Comparison of ENCODE assay signal across 38 cellular contexts in the genomic region with DNA sequence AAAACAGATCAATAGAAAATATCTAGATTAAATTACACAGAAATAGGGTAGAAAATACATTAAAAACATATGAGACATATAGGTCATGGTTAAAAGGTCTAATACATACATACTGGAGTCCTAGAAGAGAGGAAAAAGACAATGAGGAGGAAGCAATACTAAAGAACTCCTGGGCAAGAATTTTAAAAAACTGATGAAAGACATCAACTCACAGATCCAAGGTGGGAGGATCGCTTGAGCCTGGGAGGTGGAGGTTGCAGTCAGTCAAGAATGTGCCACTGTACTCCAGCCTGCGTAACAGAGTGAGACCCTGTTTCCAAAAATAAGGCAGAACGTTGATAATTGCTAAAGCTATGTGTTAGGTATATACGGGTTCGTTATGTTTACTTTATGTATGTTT. TPM values are rescaled to one million over a fixed set of nuclear protein-coding genes. Genes with fewer than 3 reads are reported as not detected.
"Had no signal": no experiment of that assay in that cellular context is flagged by ENCODE, and none has a peak within 500 bp of the region (broad histone marks: within the 10 kb centered on the region; RNA-seq: fewer than 3 reads in every experiment).

No MANE protein-coding gene starts in this region.

- H3K4me1 ChIP-seq: adrenal gland, ascending aorta, body of pancreas, breast epithelium had no signal

- H3K4me3 ChIP-seq: adrenal gland, ascending aorta, body of pancreas, breast epithelium, cardiac muscle cell had no signal

- H3K27me3 ChIP-seq: adrenal gland, ascending aorta, body of pancreas, brain microvascular endothelial cell, breast epithelium, cardiac muscle cell had no signal

- ATAC-seq: activated naive CD4-positive, alpha-beta T cell treated with anti-CD3 and anti-CD28 coated beads, Interleukin-2, amount 50 U/mL, for 72 hours; activated naive CD8-positive, alpha-beta T cell treated with anti-CD3 and anti-CD28 coated beads, Interleukin-2, amount 50 U/mL, for 24 hours; activated T-cell treated with anti-CD3 and anti-CD28 coated beads, Interleukin-2, amount 50 U/mL, for 4 hours; activated T-cell treated with anti-CD3 and anti-CD28 coated beads, Interleukin-2, amount 50 U/mL, for 72 hours; activated T-helper 17 cell treated with anti-CD3 and anti-CD28 coated beads, Interleukin-2, amount 50 U/mL, for 72 hours; body of pancreas had no signal

- H3K36me3 ChIP-seq: adrenal gland, ascending aorta, brain microvascular endothelial cell, breast epithelium, cardiac muscle cell had no signal

- H3K9me3 ChIP-seq: body of pancreas had no signal

- DNase-seq: activated effector memory CD4-positive, alpha-beta T cell treated with anti-CD3 and anti-CD28 coated beads, Interleukin-2, amount 50 U/mL, for 16 hours; activated effector memory CD4-positive, alpha-beta T cell treated with Interleukin-2 at 50 U/mL for 16 hours; activated gamma-delta T cell; activated gamma-delta T cell treated with Interleukin-2 at 50 U/mL for 16 hours; activated naive CD4-positive, alpha-beta T cell; activated naive CD4-positive, alpha-beta T cell treated with anti-CD3 and anti-CD28 coated beads for 36 hours; activated naive CD4-positive, alpha-beta T cell treated with anti-CD3 and anti-CD28 coated beads, Interleukin-2, amount 10 ng/mL, durations not matched to agents 7 days and 5 days; activated naive CD4-positive, alpha-beta T cell treated with anti-CD3 and anti-CD28 coated beads, Interleukin-2, amount 50 U/mL, for 16 hours; activated naive CD4-positive, alpha-beta T cell treated with Interleukin-2 at 50 U/mL for 16 hours; activated naive CD8-positive, alpha-beta T cell treated with anti-CD3 and anti-CD28 coated beads for 36 hours; activated naive CD8-positive, alpha-beta T cell treated with anti-CD3 and anti-CD28 coated beads, Interleukin-2, amount 10 ng/mL, durations not matched to agents 7 days and 5 days; activated naive CD8-positive, alpha-beta T cell treated with anti-CD3 and anti-CD28 coated beads, Interleukin-2, amount 50 U/mL, for 24 hours; activated T-cell treated with anti-CD3 and anti-CD28 coated beads, Interleukin-2, amount 50 U/mL, for 4 hours; activated T-cell treated with anti-CD3 and anti-CD28 coated beads, Interleukin-2, amount 50 U/mL, for 48 hours; activated T-cell treated with anti-CD3 and anti-CD28 coated beads, Interleukin-2, amount 50 U/mL, for 72 hours; adrenal gland; amniotic stem cell; amygdala; anterior cingulate cortex; aorta; body of pancreas; brain microvascular endothelial cell; caudate nucleus; central memory CD4-positive, alpha-beta T cell; cerebellar nuclear complex had no signal

- H3K27ac ChIP-seq: adrenal gland, ascending aorta, body of pancreas, brain microvascular endothelial cell, breast epithelium, cardiac muscle cell had no signal

- FAIRE-seq: astrocyte, bronchial epithelial cell had no signal

RNA-seq across cellular contexts. Expression of gene KASH5, which starts 5.4 kb away (rescaled TPM):
- total RNA-seq: activated naive CD8-positive, alpha-beta T cell treated with anti-CD3 and anti-CD28 coated beads, Interleukin-2, amount 10 ng/mL, durations not matched to agents 7 days and 5 days; activated T-helper 1 cell treated with anti-CD3 and anti-CD28 coated beads, Interleukin-12 subunit alpha, Interleukin-12 subunit beta, Interleukin-2, Interleukin-4 antibody, amounts not matched to agents 30 ng/mL and 10 ng/mL and 1 ng/mL, durations not matched to agents 14 hours and 24 hours and 36 hours; aorta; ascending aorta; astrocyte; bronchial epithelial cell; cardiac septum; cerebellum; chondrocyte had no signal
- polyA plus RNA-seq: adrenal gland, aorta, cardiac muscle cell had no signal

RNA-seq across cellular contexts. Expression of gene DKKL1, which starts 19.0 kb away (rescaled TPM):
- total RNA-seq: activated naive CD4-positive, alpha-beta T cell treated with anti-CD3 and anti-CD28 coated beads for 36 hours; activated naive CD4-positive, alpha-beta T cell treated with anti-CD3 and anti-CD28 coated beads, Interleukin-2, amount 50 U/mL, for 72 hours; activated naive CD8-positive, alpha-beta T cell treated with anti-CD3 and anti-CD28 coated beads for 36 hours; activated naive CD8-positive, alpha-beta T cell treated with anti-CD3 and anti-CD28 coated beads, Interleukin-2, amount 10 ng/mL, durations not matched to agents 7 days and 5 days; activated T-cell treated with anti-CD3 and anti-CD28 coated beads, Interleukin-2, amount 50 U/mL, for 4 hours; activated T-cell treated with anti-CD3 and anti-CD28 coated beads, Interleukin-2, amount 50 U/mL, for 72 hours; activated T-helper 1 cell treated with anti-CD3 and anti-CD28 coated beads, Interleukin-12 subunit alpha, Interleukin-12 subunit beta, Interleukin-2, Interleukin-4 antibody, amounts not matched to agents 30 ng/mL and 10 ng/mL and 1 ng/mL, durations not matched to agents 14 hours and 24 hours and 36 hours; activated T-helper 17 cell treated with anti-CD3 and anti-CD28 coated beads, Interleukin-2, amount 50 U/mL, for 72 hours; activated T-helper 2 cell treated with anti-CD3 and anti-CD28 coated beads, Interferon-gamma antibody, Interleukin-2, Interleukin-4, amounts not matched to agents 10 μg/mL and 5 μg/mL and 100 μg/mL, durations not matched to agents 14 hours and 24 hours and 36 hours; ascending aorta; body of pancreas; bronchial epithelial cell; cardiac septum had no signal
- polyA plus RNA-seq: aorta had no signal

RNA-seq across cellular contexts. Expression of gene TEAD2, which starts 20.4 kb away (rescaled TPM):
- total RNA-seq: activated naive CD8-positive, alpha-beta T cell treated with anti-CD3 and anti-CD28 coated beads for 36 hours; activated naive CD8-positive, alpha-beta T cell treated with anti-CD3 and anti-CD28 coated beads, Interleukin-2, amount 10 ng/mL, durations not matched to agents 7 days and 5 days; activated T-cell treated with anti-CD3 and anti-CD28 coated beads, Interleukin-2, amount 50 U/mL, for 72 hours; activated T-helper 1 cell treated with anti-CD3 and anti-CD28 coated beads, Interleukin-12 subunit alpha, Interleukin-12 subunit beta, Interleukin-2, Interleukin-4 antibody, amounts not matched to agents 30 ng/mL and 10 ng/mL and 1 ng/mL, durations not matched to agents 14 hours and 24 hours and 36 hours; activated T-helper 2 cell treated with anti-CD3 and anti-CD28 coated beads, Interferon-gamma antibody, Interleukin-2, Interleukin-4, amounts not matched to agents 10 μg/mL and 5 μg/mL and 100 μg/mL, durations not matched to agents 14 hours and 24 hours and 36 hours had no signal

RNA-seq across cellular contexts. Expression of gene PTH2, which starts 40.6 kb away (rescaled TPM):
- total RNA-seq: activated naive CD4-positive, alpha-beta T cell treated with anti-CD3 and anti-CD28 coated beads for 36 hours; activated naive CD4-positive, alpha-beta T cell treated with anti-CD3 and anti-CD28 coated beads, Interleukin-2, amount 50 U/mL, for 72 hours; activated naive CD8-positive, alpha-beta T cell treated with anti-CD3 and anti-CD28 coated beads for 36 hours; activated naive CD8-positive, alpha-beta T cell treated with anti-CD3 and anti-CD28 coated beads, Interleukin-2, amount 10 ng/mL, durations not matched to agents 7 days and 5 days; activated T-cell treated with anti-CD3 and anti-CD28 coated beads, Interleukin-2, amount 50 U/mL, for 4 hours; activated T-cell treated with anti-CD3 and anti-CD28 coated beads, Interleukin-2, amount 50 U/mL, for 72 hours; activated T-helper 1 cell treated with anti-CD3 and anti-CD28 coated beads, Interleukin-12 subunit alpha, Interleukin-12 subunit beta, Interleukin-2, Interleukin-4 antibody, amounts not matched to agents 30 ng/mL and 10 ng/mL and 1 ng/mL, durations not matched to agents 14 hours and 24 hours and 36 hours; activated T-helper 17 cell treated with anti-CD3 and anti-CD28 coated beads, Interleukin-2, amount 50 U/mL, for 72 hours; activated T-helper 2 cell treated with anti-CD3 and anti-CD28 coated beads, Interferon-gamma antibody, Interleukin-2, Interleukin-4, amounts not matched to agents 10 μg/mL and 5 μg/mL and 100 μg/mL, durations not matched to agents 14 hours and 24 hours and 36 hours; adrenal gland; aorta; ascending aorta; astrocyte; body of pancreas; breast epithelium; bronchial epithelial cell; cardiac septum; cerebellum; chondrocyte had no signal
- polyA plus RNA-seq: adipose tissue, adrenal gland, aorta had no signal

RNA-seq across cellular contexts. Expression of gene GFY, which starts 42.5 kb away (rescaled TPM):
- total RNA-seq: activated naive CD4-positive, alpha-beta T cell treated with anti-CD3 and anti-CD28 coated beads for 36 hours; activated naive CD4-positive, alpha-beta T cell treated with anti-CD3 and anti-CD28 coated beads, Interleukin-2, amount 50 U/mL, for 72 hours; activated naive CD8-positive, alpha-beta T cell treated with anti-CD3 and anti-CD28 coated beads for 36 hours; activated naive CD8-positive, alpha-beta T cell treated with anti-CD3 and anti-CD28 coated beads, Interleukin-2, amount 10 ng/mL, durations not matched to agents 7 days and 5 days; activated T-cell treated with anti-CD3 and anti-CD28 coated beads, Interleukin-2, amount 50 U/mL, for 4 hours; activated T-cell treated with anti-CD3 and anti-CD28 coated beads, Interleukin-2, amount 50 U/mL, for 72 hours; activated T-helper 1 cell treated with anti-CD3 and anti-CD28 coated beads, Interleukin-12 subunit alpha, Interleukin-12 subunit beta, Interleukin-2, Interleukin-4 antibody, amounts not matched to agents 30 ng/mL and 10 ng/mL and 1 ng/mL, durations not matched to agents 14 hours and 24 hours and 36 hours; activated T-helper 17 cell treated with anti-CD3 and anti-CD28 coated beads, Interleukin-2, amount 50 U/mL, for 72 hours; activated T-helper 2 cell treated with anti-CD3 and anti-CD28 coated beads, Interferon-gamma antibody, Interleukin-2, Interleukin-4, amounts not matched to agents 10 μg/mL and 5 μg/mL and 100 μg/mL, durations not matched to agents 14 hours and 24 hours and 36 hours; adrenal gland; aorta; ascending aorta; astrocyte; body of pancreas; breast epithelium; bronchial epithelial cell; cardiac septum; cerebellum; chondrocyte had no signal
- polyA plus RNA-seq: adipose tissue, adrenal gland, aorta had no signal
